8 cellular contexts compared by ENCODE assay signal in the genomic region with DNA sequence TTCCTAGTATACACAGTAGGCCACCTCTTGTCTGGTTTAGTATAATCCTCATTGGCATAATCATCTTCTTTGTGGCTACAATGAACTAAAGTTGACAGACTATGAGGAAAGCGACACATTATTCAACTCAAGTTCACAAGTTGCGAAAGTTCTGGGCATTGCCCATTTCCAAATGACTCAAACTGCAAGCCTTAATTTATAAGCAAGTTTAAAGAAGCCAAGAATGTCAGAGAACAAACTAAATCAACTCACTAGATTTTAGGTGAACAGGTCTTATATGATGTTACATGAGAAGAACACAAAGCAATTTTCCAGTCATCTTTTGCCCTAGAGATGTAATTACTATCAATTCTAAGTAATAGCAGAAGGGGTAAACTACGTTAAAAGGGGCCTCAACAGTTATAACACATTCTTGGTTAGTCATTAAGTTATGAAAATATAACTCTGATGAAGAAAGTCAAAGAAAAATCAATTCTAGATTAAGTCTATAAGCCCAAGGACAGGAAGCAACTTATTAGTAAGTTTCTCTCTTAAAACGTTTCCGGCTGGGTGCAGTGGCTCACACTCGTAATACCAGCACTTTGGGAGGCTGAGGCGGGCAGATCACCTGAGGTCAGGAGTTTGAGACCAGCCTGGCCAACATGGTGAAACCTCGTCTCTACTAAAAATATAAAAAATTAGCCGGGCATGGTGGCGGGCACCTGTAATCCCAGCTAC. TPM values are rescaled to one million over a fixed set of nuclear protein-coding genes. Genes with fewer than 3 reads are reported as not detected.
DNase-seq lines count a peak whose midpoint lies in the region; ATAC-seq, FAIRE-seq and TF ChIP-seq lines count a peak whose summit lies in the region.
"Had no signal": no experiment of that assay in that cellular context is flagged by ENCODE, and none has a peak within 500 bp of the region (broad histone marks: within the 10 kb centered on the region; RNA-seq: fewer than 3 reads in every experiment).

No MANE protein-coding gene starts in this region.

- no peak overlapping the region for H3K18ac ChIP-seq in neuronal stem cell (ENCODE audit: low read length)

- H4K91ac ChIP-seq in neuronal stem cell (ENCODE audit: low read depth, low read length, poor library complexity), result no peak overlapping the region

- H2AK5ac ChIP-seq in neuronal stem cell (ENCODE audit: low read depth, low read length), result no peak overlapping the region

- no peak overlapping the region for H2BK12ac ChIP-seq in neuronal stem cell (ENCODE audit: low read length)

- no peak for FAIRE-seq in bronchial epithelial cell (lab: Jason Lieb, UNC)

- no peak overlapping the region for H3K4ac ChIP-seq in neuronal stem cell (ENCODE audit: low read length)

- no peak overlapping the region for H2BK5ac ChIP-seq in neuronal stem cell (ENCODE audit: low read length)

- ATAC-seq in GM19395 (IDR thresholded peaks at IDR 0.05; ENCODE audit: unreplicated experiment) (peak; percentile 73), HG03196 (IDR thresholded peaks at IDR 0.05; ENCODE audit: unreplicated experiment) (no peak)

- H3K4me3 ChIP-seq in bronchial epithelial cell (ENCODE audit: low read depth, low read length) (no peak overlapping the region), neuronal stem cell (ENCODE audit: low read length in 2 of 2) (no peak overlapping the region)
- H3K4me3 ChIP-seq: SJSA1 had no signal

- WGBS in neuronal stem cell (ENCODE audit: extremely low coverage in 2 of 2, insufficient read length in 2 of 2, insufficient replicate concordance in 1 of 2), 2 donors, result no CpG with 5 or more reads among the region's 10 CpGs

- H3K23ac ChIP-seq in neuronal stem cell (ENCODE audit: low read depth, low read length, poor library complexity), result no peak overlapping the region

- no peak overlapping the region for H3K27ac ChIP-seq in neuronal stem cell (replicated peaks; ENCODE audit: low read length)
- H3K27ac ChIP-seq: SJSA1 had no signal

- H4K8ac ChIP-seq in neuronal stem cell (ENCODE audit: low read depth, low read length), result no peak overlapping the region

- H3K9me3 ChIP-seq in neuronal stem cell (replicated peaks in 1 of 2; ENCODE audit: control insufficient read depth in 2 of 2, insufficient read depth in 1 of 2, low read depth in 1 of 2, low read length in 2 of 2), result peaks cover 0 to 9% of the 10 kb centered on the region in 2 donors
- H3K9me3 ChIP-seq: SJSA1 had no signal

- H3K79me1 ChIP-seq in neuronal stem cell (ENCODE audit: low read depth, low read length), result peaks cover 3% of the 10 kb centered on the region

- no peak overlapping the region for H2BK120ac ChIP-seq in neuronal stem cell (ENCODE audit: low read depth, low read length)

- no peak overlapping the region for H2BK15ac ChIP-seq in neuronal stem cell (ENCODE audit: low read length)

- H2AFZ ChIP-seq in neuronal stem cell (ENCODE audit: low read length), result no peak overlapping the region

- H3K14ac ChIP-seq in neuronal stem cell (ENCODE audit: low read length), result no peak overlapping the region

- TF ChIP-seq CTCF in bronchial epithelial cell (IDR thresholded peaks at IDR 0.05; ENCODE audit: insufficient read depth, low read length, severe bottlenecking), result no peak

- H3K27me3 ChIP-seq in bronchial epithelial cell (ENCODE audit: control insufficient read depth, insufficient read depth, low read length), result no peaks in the 10 kb centered on the region
- H3K27me3 ChIP-seq in neuronal stem cell (ENCODE audit: control insufficient read depth in 3 of 3, insufficient read depth in 3 of 3, low read depth in 1 of 3, low read length in 3 of 3), result no peaks in the 10 kb centered on the region
- H3K27me3 ChIP-seq: SJSA1 had no signal

- DNase-seq in M059J (ENCODE audit: low read depth), result peak; percentile 81
- DNase-seq in bronchial epithelial cell (ENCODE audit: low read depth), result peak; percentile 84
- DNase-seq in stimulated activated CD4-positive, alpha-beta T cell treated with anti-CD3 and anti-CD28 coated beads, TNF-alpha, amount 100 ng/mL, for 24 hours (ENCODE audit: low read depth in 3 of 3), result peak in 2 of 3 experiments; percentile 16 to 43
- no peak for DNase-seq in NCI-H524 treated with DMSO at 0.1 percent for 48 hours (lab: John Stamatoyannopoulos, UW)
- no peak for DNase-seq in neuronal stem cell (ENCODE audit: low spot score)

- H3K4me1 ChIP-seq in neuronal stem cell (ENCODE audit: control insufficient read depth in 2 of 2, insufficient read depth in 1 of 2, low read depth in 1 of 2, low read length in 2 of 2), result no peaks in the 10 kb centered on the region

- H3K4me2 ChIP-seq in neuronal stem cell (ENCODE audit: insufficient read depth, low read length, poor library complexity, severe bottlenecking), result no peak overlapping the region

- no peaks in the 10 kb centered on the region for H3K36me3 ChIP-seq in bronchial epithelial cell (ENCODE audit: control insufficient read depth, insufficient read depth, low read length)
- no peaks in the 10 kb centered on the region for H3K36me3 ChIP-seq in neuronal stem cell (replicated peaks in 1 of 2; ENCODE audit: control insufficient read depth in 2 of 2, insufficient read depth in 2 of 2, low read length in 2 of 2)
- H3K36me3 ChIP-seq: SJSA1 had no signal

- no peak overlapping the region for H3K9ac ChIP-seq in neuronal stem cell (ENCODE audit: low read depth, low read length, poor library complexity)

RNA-seq across cellular contexts. Expression of gene PICALM, which starts 21.5 kb away (rescaled TPM):
- total RNA-seq in M059J (2014; rRNA removed; shearing (Covaris generic)), result 206 and 341 TPM in 2 replicates
- total RNA-seq in bronchial epithelial cell, result 196 and 203 TPM in 2 replicates
- polyA plus RNA-seq in neuronal stem cell (2013, experiment 1 of 2), result 73.0 TPM
- 70.7 TPM for polyA plus RNA-seq in neuronal stem cell (2013, experiment 2 of 2)

Comparison
In these comparisons a context has a peak if more than half of its experiments do, and no peak if none do; other contexts are left out.
1. DNase-seq: peak in M059J (single experiment), bronchial epithelial cell (single experiment) and stimulated activated CD4-positive, alpha-beta T cell treated with anti-CD3 and anti-CD28 coated beads, TNF-alpha, amount 100 ng/mL, for 24 hours (2 of 3); none in NCI-H524 treated with DMSO at 0.1 percent for 48 hours (single experiment) and neuronal stem cell (single experiment).